13 cellular contexts compared by ENCODE assay signal in genomic region chr1:89953929-89954328, GRCh38. TPM values are rescaled to one million over a fixed set of nuclear protein-coding genes. Genes with fewer than 3 reads are reported as not detected.
DNase-seq lines count a peak whose midpoint lies in the region; TF ChIP-seq lines count a peak whose summit lies in the region.
"Had no signal": no experiment of that assay in that cellular context is flagged by ENCODE, and none has a peak within 500 bp of the region (broad histone marks: within the 10 kb centered on the region; RNA-seq: fewer than 3 reads in every experiment).

No MANE protein-coding gene starts in this region.

- no peak overlapping the region for H2AFZ ChIP-seq in mammary epithelial cell (ENCODE audit: low read depth, low read length)
- no peak overlapping the region for H2AFZ ChIP-seq in PC-9
- H2AFZ ChIP-seq in hepatocyte = no peak overlapping the region

- BruUV-seq in mammary epithelial cell (replicated peaks; lab: Mats Ljungman, UMichigan) (no TSS peak), PC-9 (replicated peaks; lab: Mats Ljungman, UMichigan) (TSS peak; percentile 59)

- dilution Hi-C loops in mammary epithelial cell (cut with HindIII; ENCODE audit: low sequenced_read_pairs) = loop anchor here (5.0 kb wide), 1 partner anchor 92 kb away; no protein-coding TSS in a partner anchor

- peaks cover 25% of the 10 kb centered on the region for H3K4me1 ChIP-seq in mammary epithelial cell (ENCODE audit: insufficient read depth, low read length)
- no peaks in the 10 kb centered on the region for H3K4me1 ChIP-seq in breast epithelium
- H3K4me1 ChIP-seq in PC-9 (replicated peaks; ENCODE audit: insufficient read depth) = peaks cover 73% of the 10 kb centered on the region
- peaks cover 16% of the 10 kb centered on the region for H3K4me1 ChIP-seq in hepatocyte (ENCODE audit: insufficient read depth)
- H3K4me1 ChIP-seq: vagina had no signal

- no peaks in the 10 kb centered on the region for H3K79me2 ChIP-seq in mammary epithelial cell (ENCODE audit: insufficient read depth, low read length)
- peaks cover 26% of the 10 kb centered on the region for H3K79me2 ChIP-seq in PC-9 (ENCODE audit: low read depth)
- no peaks in the 10 kb centered on the region for H3K79me2 ChIP-seq in hepatocyte

- H3F3A ChIP-seq in PC-9 (ENCODE audit: insufficient read depth, low read depth) = peaks cover 49% of the 10 kb centered on the region

- TF ChIP-seq CTCF in mammary epithelial cell (conservative IDR thresholded peaks at IDR 0.05 in 1 of 2, IDR thresholded peaks at IDR 0.05 in 1 of 2; ENCODE audit: extremely low read depth in 1 of 2, insufficient read depth in 1 of 2, low read depth in 1 of 2, low read length in 2 of 2) = no peak
- no peak for TF ChIP-seq CTCF in breast epithelium (IDR thresholded peaks at IDR 0.05)
- TF ChIP-seq CTCF in PC-9 (conservative IDR thresholded peaks at IDR 0.05) = no peak
- TF ChIP-seq CTCF in hepatocyte (IDR thresholded peaks at IDR 0.05; ENCODE audit: poor library complexity) = no peak

- no peak overlapping the region for H3K4me3 ChIP-seq in mammary epithelial cell (replicated peaks in 1 of 3; ENCODE audit: insufficient read depth in 1 of 3, low read depth in 2 of 3, low read length in 3 of 3)
- no peak overlapping the region for H3K4me3 ChIP-seq in breast epithelium
- H3K4me3 ChIP-seq in PC-9 = no peak overlapping the region; the same call in 1 of the 2 replicates
- no peak overlapping the region for H3K4me3 ChIP-seq in hepatocyte
- H3K4me3 ChIP-seq: vagina had no signal

- H3K36me3 ChIP-seq in mammary epithelial cell (ENCODE audit: insufficient read depth, low read length) (no peaks in the 10 kb centered on the region), breast epithelium (no peaks in the 10 kb centered on the region), PC-9 (ENCODE audit: low read depth) (peaks cover 15% of the 10 kb centered on the region; the same call in 1 of the 2 replicates), hepatocyte (replicated peaks; ENCODE audit: insufficient read depth, low read depth) (no peaks in the 10 kb centered on the region)
- H3K36me3 ChIP-seq: vagina had no signal

- WGBS in mammary epithelial cell (ENCODE audit: low coverage, missing lambda C conversion rate) = 88% methylated on average over 1 of the region's 1 CpG
- 96% methylated on average over 1 of the region's 1 CpG for WGBS in hepatocyte (ENCODE audit: low lambda C conversion rate, missing lambda C conversion rate)

- H3K4me2 ChIP-seq in mammary epithelial cell (ENCODE audit: insufficient read depth, low read depth, low read length) = no peak overlapping the region
- peak overlapping the region; percentile 60 for H3K4me2 ChIP-seq in PC-9
- H3K4me2 ChIP-seq in hepatocyte = no peak overlapping the region

- H3K9me2 ChIP-seq in PC-9 (ENCODE audit: insufficient read depth) (no peaks in the 10 kb centered on the region), hepatocyte (replicated peaks; ENCODE audit: insufficient read depth) (no peaks in the 10 kb centered on the region)

- no peak for TF ChIP-seq POLR2A in breast epithelium (IDR thresholded peaks at IDR 0.05)

- in situ Hi-C loops in mammary epithelial cell (cut with MboI; ENCODE audit: low sequenced_read_pairs in 2 of 2) = loop anchor here in 1 of 2 donors (10.0 kb wide), 1 partner anchor 109 kb away; no protein-coding TSS in a partner anchor

- DNase-seq in mammary epithelial cell (no peak), breast epithelium (ENCODE audit: low spot score in 2 of 2) (no peak), PC-9 (peak; percentile 29 to 69), hepatocyte (ENCODE audit: low spot score) (no peak), hippocampal formation (lab: John Stamatoyannopoulos, UW) (no peak), NCI-H2029 treated with DMSO at 0.1 percent for 48 hours (lab: John Stamatoyannopoulos, UW) (no peak), DMS 273 treated with DMSO at 0.1 percent for 48 hours (lab: John Stamatoyannopoulos, UW) (no peak)
- DNase-seq in stimulated activated naive CD4-positive, alpha-beta T cell (lab: John Stamatoyannopoulos, UW) = no peak
- DNase-seq: cortex of kidney, foreskin melanocyte, NCI-H2171 treated with DMSO at 0.1 percent for 48 hours, T-helper 9 cell had no signal

- peak overlapping the region; percentile 85 for H3K27ac ChIP-seq in mammary epithelial cell (ENCODE audit: insufficient read depth, low read depth, low read length)
- no peak overlapping the region for H3K27ac ChIP-seq in breast epithelium
- H3K27ac ChIP-seq in PC-9 = peak overlapping the region; percentile 94
- H3K27ac ChIP-seq in hepatocyte = peak overlapping the region; percentile 1
- H3K27ac ChIP-seq: vagina had no signal

- H3K27me3 ChIP-seq in mammary epithelial cell (ENCODE audit: insufficient read depth, low read length) (no peaks in the 10 kb centered on the region), breast epithelium (no peaks in the 10 kb centered on the region), PC-9 (ENCODE audit: insufficient read depth, low read depth) (no peaks in the 10 kb centered on the region), hepatocyte (no peaks in the 10 kb centered on the region)
- H3K27me3 ChIP-seq: vagina had no signal

- intact Hi-C loops in mammary epithelial cell (cut with micrococcal nuclease) = loop anchor here (1.0 to 5.0 kb wide), 4 partner anchors 33 to 150 kb away; partner anchors contain the start of gene LRRC8D
- intact Hi-C loops in breast epithelium (cut with DNase I; ENCODE audit: low total_unique reads) = no loop called here
- intact Hi-C loops in PC-9 (cut with micrococcal nuclease; ENCODE audit: unreplicated experiment) = loop anchor here (1.0 to 5.0 kb wide), 5 partner anchors 21 to 146 kb away; no protein-coding TSS in a partner anchor

- H3K9ac ChIP-seq in mammary epithelial cell (ENCODE audit: insufficient read depth, low read length) = no peak overlapping the region

- H3K9me3 ChIP-seq in mammary epithelial cell (replicated peaks; ENCODE audit: insufficient read depth, low read length) = no peaks in the 10 kb centered on the region
- no peaks in the 10 kb centered on the region for H3K9me3 ChIP-seq in breast epithelium
- peaks cover 2% of the 10 kb centered on the region for H3K9me3 ChIP-seq in PC-9 (ENCODE audit: insufficient read depth, low read depth)
- H3K9me3 ChIP-seq in hepatocyte (ENCODE audit: low read depth) = no peaks in the 10 kb centered on the region
- H3K9me3 ChIP-seq: vagina had no signal

- POLR2A ChIA-PET in PC-9 (lab: Charles Lee; ENCODE audit: unreplicated experiment) = interaction anchor here (0.6 to 1.0 kb wide), 4 partner anchors 20 to 53 kb away, joined by 3 to 14 read pairs (median 5); no protein-coding TSS in a partner anchor

- no peaks in the 10 kb centered on the region for H4K20me1 ChIP-seq in mammary epithelial cell (ENCODE audit: insufficient read depth, low read length)
- H4K20me1 ChIP-seq in PC-9 (ENCODE audit: insufficient read depth) = no peaks in the 10 kb centered on the region
- H4K20me1 ChIP-seq in hepatocyte (ENCODE audit: insufficient read depth, poor library complexity, severe bottlenecking) = no peaks in the 10 kb centered on the region

- CTCF ChIA-PET in mammary epithelial cell (lab: Charles Lee; ENCODE audit: low non-redundant PET) (no interaction called here), PC-9 (lab: Charles Lee) (interaction anchor here (0.5 kb wide), 1 partner anchor 112 kb away, joined by 4 read pairs; no protein-coding TSS in a partner anchor)

RNA-seq across cellular contexts. Expression of gene ZNF326, which starts 41.0 kb away (rescaled TPM):
- total RNA-seq in mammary epithelial cell (10 to 100 TPM; 12.7 to 26.8 TPM), breast epithelium (10 to 100 TPM; 21.9 to 31.3 (median 23.6) TPM), PC-9 (2021) (23.2 and 26.2 TPM in 2 replicates), hepatocyte (24.1 and 25.7 TPM in 2 replicates)
- polyA plus RNA-seq in mammary epithelial cell (8.6 TPM), hepatocyte (16.1 and 18.3 TPM in 2 replicates)
- 7.4 TPM for polyA minus RNA-seq in mammary epithelial cell

Comparison
In these comparisons a context has a peak if more than half of its experiments do, and no peak if none do; other contexts are left out.
1. H3K27ac ChIP-seq: peak in mammary epithelial cell (single experiment), PC-9 (single experiment) and hepatocyte (single experiment); none in breast epithelium (0 of 2).
2. DNase-seq: peak in PC-9 (2 of 2); none in mammary epithelial cell (single experiment), breast epithelium (0 of 2), hepatocyte (single experiment), hippocampal formation (0 of 2), NCI-H2029 treated with DMSO at 0.1 percent for 48 hours (single experiment), stimulated activated naive CD4-positive, alpha-beta T cell (0 of 6) and DMS 273 treated with DMSO at 0.1 percent for 48 hours (single experiment).